ENCODE assay signal across 8 cellular contexts in the genomic region with DNA sequence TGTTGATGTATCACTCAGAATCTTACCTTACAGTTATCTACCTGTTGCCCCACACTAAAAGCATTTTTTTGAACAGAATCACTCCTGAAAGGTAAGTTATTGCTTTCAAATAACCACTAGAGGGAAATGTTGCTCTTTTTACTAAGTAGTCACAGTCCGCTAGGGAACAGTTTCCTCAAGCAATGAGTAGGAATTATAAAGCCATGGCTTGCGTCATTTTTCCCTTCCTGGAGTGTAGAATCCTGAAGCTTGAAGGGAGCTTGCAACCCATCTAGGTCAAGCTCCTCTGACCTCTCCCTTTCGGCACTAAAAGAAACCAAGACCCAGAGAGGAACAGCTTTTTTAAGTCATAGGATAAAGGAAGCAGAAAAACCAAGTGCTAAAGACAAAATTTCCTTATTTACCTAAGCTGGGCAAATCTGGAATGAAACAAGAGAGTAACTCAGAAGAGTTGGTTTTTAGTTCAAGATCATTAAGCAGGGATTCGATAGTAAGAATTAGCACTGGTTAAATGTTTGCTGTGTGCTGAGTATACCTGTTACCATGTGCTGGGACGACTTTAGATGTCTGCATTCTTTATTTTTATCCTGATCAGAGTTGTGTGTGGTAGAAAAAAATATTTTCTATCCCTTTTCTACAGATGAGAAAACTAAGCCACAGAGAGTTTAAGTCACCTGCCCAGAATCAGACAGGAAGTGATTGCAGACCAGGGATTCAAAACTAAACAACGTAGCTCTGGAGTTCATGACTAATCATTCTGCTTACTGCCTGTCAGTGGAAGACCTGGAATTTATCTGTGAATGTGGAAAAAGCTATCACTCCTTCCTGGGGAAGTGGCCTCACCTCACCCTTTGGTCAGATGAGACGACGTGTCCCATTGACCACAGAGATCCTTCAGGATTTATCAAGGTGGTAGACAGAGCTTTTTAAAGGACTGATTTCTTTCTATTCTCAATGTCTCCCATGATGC.
DNase-seq lines count a peak whose midpoint lies in the region; ATAC-seq, FAIRE-seq and TF ChIP-seq lines count a peak whose summit lies in the region.

No MANE protein-coding gene starts in this region.

- TF ChIP-seq POLR2A in HCT116 (IDR thresholded peaks at IDR 0.05; ENCODE audit: borderline replicate concordance, extremely low read depth, insufficient read depth, insufficient read length), result no peak
- no peak for TF ChIP-seq POLR2A in GM12878 (IDR thresholded peaks at IDR 0.05; ENCODE audit: low read depth, low read length)

- 22% methylated on average over 8 of the region's 8 CpGs for WGBS in GM12878 (ENCODE audit: insufficient coverage, insufficient replicate concordance, low lambda C conversion rate, missing lambda C conversion rate)

- H3K4me2 ChIP-seq in HCT116 (ENCODE audit: low read length) (0 out of 2 replicates have a peak overlapping the region, but pooled peaks have one; percentile 12), GM12878 (ENCODE audit: control insufficient read depth, insufficient read depth) (no peak overlapping the region)

- H3K9ac ChIP-seq in HCT116 (ENCODE audit: low read length), result no peak overlapping the region
- no peak overlapping the region for H3K9ac ChIP-seq in GM12878 (ENCODE audit: control insufficient read depth, insufficient read depth, low read length)
- H3K9ac ChIP-seq in iPS-18a (ENCODE audit: low read length), result peak overlapping the region; percentile 13

- TF ChIP-seq CTCF in D721Med (IDR thresholded peaks at IDR 0.05; ENCODE audit: insufficient read depth, missing control alignments), result peak; percentile 75
- TF ChIP-seq CTCF in HCT116 (IDR thresholded peaks at IDR 0.05 in 2 of 3, conservative IDR thresholded peaks at IDR 0.05 in 1 of 3; ENCODE audit: borderline replicate concordance in 1 of 3, insufficient read depth in 1 of 3, low read depth in 2 of 3, low read length in 2 of 3), result peak; percentile 54 to 68 (median 68); a peak in 5 of 6 replicates
- peak; percentile 32 to 62 (median 48); a peak in 5 of 6 replicates for TF ChIP-seq CTCF in GM12878 (IDR thresholded peaks at IDR 0.05 in 2 of 3, conservative IDR thresholded peaks at IDR 0.05 in 1 of 3; ENCODE audit: control insufficient read depth in 2 of 3, extremely low read depth in 1 of 3, insufficient read depth in 1 of 3, low read depth in 3 of 3, low read length in 3 of 3)

- H3K9me3 ChIP-seq in HCT116 (ENCODE audit: control insufficient read depth in 1 of 2, insufficient read depth in 1 of 2, low read depth in 1 of 2, low read length in 2 of 2) (no peaks in the 10 kb centered on the region), GM12878 (replicated peaks; ENCODE audit: control insufficient read depth, insufficient read depth, low read length) (no peaks in the 10 kb centered on the region), iPS-18a (ENCODE audit: control insufficient read depth, low read depth, low read length) (no peaks in the 10 kb centered on the region)

- H4K20me1 ChIP-seq in HCT116 (ENCODE audit: insufficient read depth) (no peaks in the 10 kb centered on the region), GM12878 (ENCODE audit: control insufficient read depth, insufficient read depth) (no peaks in the 10 kb centered on the region)

- no peak overlapping the region for H3K27ac ChIP-seq in HCT116 (ENCODE audit: low read depth, low read length)
- H3K27ac ChIP-seq in GM12878 (ENCODE audit: control insufficient read depth, insufficient read depth), result no peak overlapping the region
- no peak overlapping the region for H3K27ac ChIP-seq in iPS-18a (ENCODE audit: low read length)

- CTCF ChIA-PET in HCT116 (lab: Charles Lee), result interaction anchor here (0.9 to 3.1 kb wide), 7 partner anchors 8 to 802 kb away, joined by 3 to 11 read pairs (median 7); no protein-coding TSS in a partner anchor
- CTCF ChIA-PET in GM12878 (lab: Yijun Ruan, JAX), result interaction anchor here (0.9 to 3.1 kb wide), 14 partner anchors 10 to 802 kb away, joined by 3 to 34 read pairs (median 4); no protein-coding TSS in a partner anchor

- ATAC-seq in HCT116, result peak; percentile 97
- peak; percentile 84 for ATAC-seq in GM12878
- ATAC-seq in GM18520 (IDR thresholded peaks at IDR 0.05; ENCODE audit: unreplicated experiment), result no peak

- in situ Hi-C loops in GM12878 (cut with MboI), result loop anchor here (5.0 kb wide), 1 partner anchor 695 kb away; no protein-coding TSS in a partner anchor

- peak; percentile 89 for TF ChIP-seq RAD21 in HCT116 (IDR thresholded peaks at IDR 0.05; ENCODE audit: low read depth)
- peak; percentile 65 for TF ChIP-seq RAD21 in GM12878 (IDR thresholded peaks at IDR 0.05; ENCODE audit: insufficient read depth, low read depth, low read length)

- TF ChIP-seq EP300 in GM12878 (IDR thresholded peaks at IDR 0.05; ENCODE audit: borderline replicate concordance in 1 of 2, control insufficient read depth in 1 of 2, low read depth in 2 of 2, low read length in 2 of 2), result no peak

- H2AFZ ChIP-seq in HCT116 (ENCODE audit: low read depth, low read length, poor library complexity, severe bottlenecking) (peak overlapping the region; percentile 62), GM12878 (ENCODE audit: control insufficient read depth, low read depth, low read length) (peak overlapping the region; percentile 4; the same call in 1 of the 2 replicates)

- SMC1A ChIA-PET in GM12878 (lab: Charles Lee; ENCODE audit: uncharacterized antibody, unreplicated experiment), result interaction anchor here (0.6 to 2.1 kb wide), 14 partner anchors 14 to 803 kb away, joined by 3 to 20 read pairs (median 3); no protein-coding TSS in a partner anchor

- RAD21 ChIA-PET in HCT116 (lab: Charles Lee; ENCODE audit: low non-redundant PET in 1 of 2, low total read pairs in 2 of 2, uncharacterized antibody in 2 of 2, unreplicated experiment in 2 of 2) (interaction anchor here (0.7 to 1.0 kb wide), 4 partner anchors 41 to 696 kb away, joined by 3 to 8 read pairs (median 4); no protein-coding TSS in a partner anchor), GM12878 (lab: Charles Lee; ENCODE audit: unreplicated experiment) (interaction anchor here (0.6 to 1.9 kb wide), 5 partner anchors 125 to 803 kb away, joined by 3 to 5 read pairs (median 3); partner anchors contain the start of gene NKX3-2)

- intact Hi-C loops in HCT116 (cut with micrococcal nuclease) (loop anchor here (1.0 to 5.0 kb wide), 3 partner anchors 395 to 800 kb away; no protein-coding TSS in a partner anchor), GM12878 (cut with micrococcal nuclease; ENCODE audit: unreplicated experiment) (loop anchor here (1.0 to 5.0 kb wide), 2 partner anchors 697 to 800 kb away; no protein-coding TSS in a partner anchor)

- POLR2A ChIA-PET in HCT116 (lab: Charles Lee), result no interaction called here
- POLR2A ChIA-PET in GM12878 (lab: Charles Lee), result no interaction called here

- H3K27me3 ChIP-seq in HCT116 (ENCODE audit: insufficient read depth, low read length) (0 out of 2 replicates have a peak, but pooled peaks cover 9% of the 10 kb centered on the region), GM12878 (replicated peaks in 1 of 2; ENCODE audit: control insufficient read depth in 2 of 2, insufficient read depth in 2 of 2, low read length in 1 of 2) (no peaks in the 10 kb centered on the region), iPS-18a (ENCODE audit: control insufficient read depth, insufficient read depth, low read length) (no peaks in the 10 kb centered on the region)

- no peaks in the 10 kb centered on the region for H3K36me3 ChIP-seq in HCT116 (ENCODE audit: control insufficient read depth in 1 of 2, insufficient read depth in 2 of 2, low read length in 2 of 2)
- H3K36me3 ChIP-seq in GM12878 (ENCODE audit: control insufficient read depth in 2 of 2, insufficient read depth in 2 of 2, low read length in 1 of 2), result no peaks in the 10 kb centered on the region
- no peaks in the 10 kb centered on the region for H3K36me3 ChIP-seq in iPS-18a (ENCODE audit: control insufficient read depth, low read depth, low read length)

- H3K79me2 ChIP-seq in HCT116 (ENCODE audit: insufficient read depth, low read length) (no peaks in the 10 kb centered on the region), GM12878 (ENCODE audit: control insufficient read depth, insufficient read depth, low read length) (no peaks in the 10 kb centered on the region)

- peak; percentile 94 for FAIRE-seq in D721Med (lab: Jason Lieb, UNC)
- peak; percentile 59 for FAIRE-seq in GM12878 (lab: Jason Lieb, UNC)

- peaks cover 0 to 4% of the 10 kb centered on the region in 2 experiments; a peak in 1 of 4 replicates for H3K4me1 ChIP-seq in HCT116 (ENCODE audit: control insufficient read depth in 1 of 2, insufficient read depth in 2 of 2, low read length in 2 of 2)
- no peaks in the 10 kb centered on the region for H3K4me1 ChIP-seq in GM12878 (ENCODE audit: control insufficient read depth, insufficient read depth, low read length)
- H3K4me1 ChIP-seq in iPS-18a (ENCODE audit: control insufficient read depth, low read depth, low read length), result peaks cover 7% of the 10 kb centered on the region

- BruUV-seq in HCT116 (replicated peaks; lab: Mats Ljungman, UMichigan) (no TSS peak), GM12878 (replicated peaks; lab: Mats Ljungman, UMichigan) (no TSS peak)

- H3K4me3 ChIP-seq in HCT116 (replicated peaks in 1 of 2; ENCODE audit: low read depth in 1 of 2, low read length in 2 of 2), result no peak overlapping the region
- no peak overlapping the region for H3K4me3 ChIP-seq in GM12878
- no peak overlapping the region for H3K4me3 ChIP-seq in iPS-18a (ENCODE audit: low read length)

- H3K9me2 ChIP-seq in HCT116 (ENCODE audit: insufficient read depth), result no peaks in the 10 kb centered on the region

- DNase-seq in D721Med (ENCODE audit: insufficient read length, low spot score) (no peak), HCT116 (ENCODE audit: low read depth, low spot score) (peak; percentile 63), NCI-H2171 treated with DMSO at 0.1 percent for 48 hours (lab: John Stamatoyannopoulos, UW) (peak; percentile 56), GM12878 (ENCODE audit: low read depth, low spot score) (no peak), superior temporal gyrus (ENCODE audit: extremely low spot score) (peak; percentile 81)
- no peak for DNase-seq in activated CD4-positive, alpha-beta T cell treated with anti-CD3 and anti-CD28 coated beads, Interleukin-2, amount 50 U/mL, for 1 hour

TF ChIP-seq in HCT116, 20 proteins besides CTCF, POLR2A, EP300 and RAD21 (continues in another document):
- TF ChIP-seq ELF1 (IDR thresholded peaks at IDR 0.05; ENCODE audit: borderline replicate concordance, low read depth) (no peak), JUND (IDR thresholded peaks at IDR 0.05) (peak; percentile 8; the same call in 1 of the 2 replicates), EZH2 (IDR thresholded peaks at IDR 0.05) (no peak)

Comparison
In these comparisons a context has a peak if more than half of its experiments do, and no peak if none do; other contexts are left out.
1. DNase-seq: peak in HCT116 (single experiment), NCI-H2171 treated with DMSO at 0.1 percent for 48 hours (single experiment) and superior temporal gyrus (single experiment); none in D721Med (single experiment), GM12878 (single experiment) and activated CD4-positive, alpha-beta T cell treated with anti-CD3 and anti-CD28 coated beads, Interleukin-2, amount 50 U/mL, for 1 hour (single experiment).
2. Peak in every context shown above with its lines, with median percentiles within 50 percentile points of each other: CTCF ChIP-seq.